13 cellular contexts compared by ENCODE assay signal in genomic region chr19:30361107-30361447, GRCh38.
"Had no signal": no experiment of that assay in that cellular context is flagged by ENCODE, and none has a peak within 500 bp of the region (broad histone marks: within the 10 kb centered on the region; RNA-seq: fewer than 3 reads in every experiment).

No MANE protein-coding gene starts in this region.

- H3K27ac Mint-ChIP-seq: activated B cell treated with CpG ODN at 0.5 μM for 24 hours; activated CD4-positive, alpha-beta T cell treated with anti-CD3 and anti-CD28 coated beads, Interleukin-2, amount 10 ng/mL, durations not matched to agents 24 days and 14 days; activated naive CD8-positive, alpha-beta T cell had no signal

- H3K4me3 ChIP-seq: esophagus muscularis mucosa, mucosa of descending colon, right atrium auricular region had no signal

- H3K4me1 Mint-ChIP-seq: activated B cell treated with CpG ODN at 0.5 μM for 24 hours; activated CD4-positive, alpha-beta T cell treated with anti-CD3 and anti-CD28 coated beads, Interleukin-2, amount 10 ng/mL, durations not matched to agents 24 days and 14 days had no signal

- H3K9me3 ChIP-seq: esophagus muscularis mucosa, mucosa of descending colon, right atrium auricular region had no signal

- H3K27ac ChIP-seq: esophagus muscularis mucosa, foreskin keratinocyte, parathyroid adenoma, right atrium auricular region had no signal

- ATAC-seq: foreskin keratinocyte, mucosa of descending colon, SK-N-SH treated with all-trans-retinoic acid at 6 μM for 48 hours had no signal

- H3K36me3 ChIP-seq: esophagus muscularis mucosa, right atrium auricular region had no signal

- H3K4me1 ChIP-seq: esophagus muscularis mucosa, foreskin keratinocyte, parathyroid adenoma, right atrium auricular region had no signal

- H3K27me3 ChIP-seq: foreskin keratinocyte, right atrium auricular region had no signal

- H3K4me3 Mint-ChIP-seq: activated B cell treated with CpG ODN at 0.5 μM for 24 hours; activated CD4-positive, alpha-beta T cell treated with anti-CD3 and anti-CD28 coated beads, Interleukin-2, amount 10 ng/mL, durations not matched to agents 24 days and 14 days; activated naive CD8-positive, alpha-beta T cell had no signal

- DNase-seq: activated B cell treated with CpG ODN at 0.5 μM for 24 hours; activated CD4-positive, alpha-beta T cell treated with anti-CD3 and anti-CD28 coated beads, Interleukin-2, amount 10 ng/mL, durations not matched to agents 24 days and 14 days; activated effector memory CD4-positive, alpha-beta T cell treated with anti-CD3 and anti-CD28 coated beads, Interleukin-2, amount 50 U/mL, for 16 hours; foreskin keratinocyte; mammary epithelial cell; mucosa of descending colon; small intestine; trophoblast cell had no signal

- H3K36me3 Mint-ChIP-seq: activated naive CD8-positive, alpha-beta T cell had no signal

- H3K9me3 Mint-ChIP-seq: activated B cell treated with CpG ODN at 0.5 μM for 24 hours; activated CD4-positive, alpha-beta T cell treated with anti-CD3 and anti-CD28 coated beads, Interleukin-2, amount 10 ng/mL, durations not matched to agents 24 days and 14 days had no signal

- H3K9ac ChIP-seq: parathyroid adenoma had no signal
